Comparison of ENCODE assay signal across 8 cellular contexts in genomic region chr4:75724066-75724866, GRCh38. TPM values are rescaled to one million over a fixed set of nuclear protein-coding genes. Genes with fewer than 3 reads are reported as not detected.
A peak's percentile ranks its signal among the peaks of the same experiment; 100 is the strongest.
DNase-seq lines count a peak whose midpoint lies in the region; ATAC-seq, FAIRE-seq and TF ChIP-seq lines count a peak whose summit lies in the region.

Gene USO1 (plus strand): TSS chr4:75724577. CDS start chr4:75724820, 243 bp downstream.

- H3K4me2 ChIP-seq in mammary epithelial cell (ENCODE audit: insufficient read depth, low read depth, low read length), result peak within 1 kb of the TSS; percentile 97

- H3K36me3 ChIP-seq in WERI-Rb-1, result no peaks in the 10 kb centered on the region
- H3K36me3 ChIP-seq in mammary epithelial cell (ENCODE audit: insufficient read depth, low read length), result no peaks in the 10 kb centered on the region
- no peaks in the 10 kb centered on the region for H3K36me3 ChIP-seq in small intestine (ENCODE audit: control insufficient read depth in 2 of 2, insufficient read depth in 2 of 2, low read length in 2 of 2)

- CTCF ChIA-PET in mammary epithelial cell (lab: Charles Lee; ENCODE audit: low non-redundant PET), result interaction anchor here (0.6 to 0.7 kb wide), 2 partner anchors 70 to 71 kb away, joined by 3 to 4 read pairs; no protein-coding TSS in a partner anchor

- H2AFZ ChIP-seq in mammary epithelial cell (ENCODE audit: low read depth, low read length), result peak within 1 kb of the TSS; percentile 89

- in situ Hi-C loops in mammary epithelial cell (cut with MboI; ENCODE audit: low sequenced_read_pairs in 2 of 2), result loop anchor here in 1 of 2 donors (10.0 kb wide), 1 partner anchor 49 kb away; the partner anchor contains the start of gene G3BP2

- H3K4me3 ChIP-seq in AG09309 (ENCODE audit: control insufficient read depth, low read depth, low read length) (peak within 1 kb of the TSS; percentile 75), WERI-Rb-1 (ENCODE audit: low read depth, low read length) (peak within 1 kb of the TSS; percentile 99), mammary epithelial cell (replicated peaks in 1 of 3; ENCODE audit: insufficient read depth in 1 of 3, low read depth in 2 of 3, low read length in 3 of 3) (peak within 1 kb of the TSS; percentile 87 to 100 (median 93)), small intestine (ENCODE audit: low read depth in 1 of 2, low read length in 2 of 2) (peak within 1 kb of the TSS; percentile 61 to 94)

- peaks cover 67% of the 10 kb centered on the region for H3K79me2 ChIP-seq in mammary epithelial cell (ENCODE audit: insufficient read depth, low read length)

- TF ChIP-seq CTCF in AG09309 (IDR thresholded peaks at IDR 0.05; ENCODE audit: control insufficient read depth, insufficient read depth, low read depth, low read length, missing control alignments), result peak; percentile 82
- TF ChIP-seq CTCF in WERI-Rb-1 (IDR thresholded peaks at IDR 0.05; ENCODE audit: low read depth, low read length), result peak; percentile 74
- peak; percentile 84 to 92 for TF ChIP-seq CTCF in mammary epithelial cell (conservative IDR thresholded peaks at IDR 0.05 in 1 of 2, IDR thresholded peaks at IDR 0.05 in 1 of 2; ENCODE audit: extremely low read depth in 1 of 2, insufficient read depth in 1 of 2, low read depth in 1 of 2, low read length in 2 of 2)

- WGBS in mammary epithelial cell (ENCODE audit: low coverage, missing lambda C conversion rate), result 3% methylated on average over 15 of the region's 48 CpGs
- WGBS in small intestine, 3 donors, result 0% methylated on average over 44 to 48 of the region's 48 CpGs

- BruUV-seq in mammary epithelial cell (replicated peaks; lab: Mats Ljungman, UMichigan), result TSS peak; percentile 55

- H3K9ac ChIP-seq in mammary epithelial cell (ENCODE audit: insufficient read depth, low read length), result peak within 1 kb of the TSS; percentile 95

- intact Hi-C loops in mammary epithelial cell (cut with micrococcal nuclease), result loop anchor here (1.0 to 10.0 kb wide), 4 partner anchors 51 to 209 kb away; partner anchors contain the start of genes G3BP2, RCHY1 and THAP6

- no peaks in the 10 kb centered on the region for H4K20me1 ChIP-seq in mammary epithelial cell (ENCODE audit: insufficient read depth, low read length)

- peak; percentile 36 for FAIRE-seq in small intestine (lab: Jason Lieb, UNC)

- no peaks in the 10 kb centered on the region for H3K9me3 ChIP-seq in WERI-Rb-1 (ENCODE audit: severe bottlenecking)
- H3K9me3 ChIP-seq in mammary epithelial cell (replicated peaks; ENCODE audit: insufficient read depth, low read length), result no peaks in the 10 kb centered on the region
- no peaks in the 10 kb centered on the region for H3K9me3 ChIP-seq in small intestine (ENCODE audit: control insufficient read depth, low read depth)

- H3K4me1 ChIP-seq in mammary epithelial cell (ENCODE audit: insufficient read depth, low read length), result peaks cover 20% of the 10 kb centered on the region
- H3K4me1 ChIP-seq in small intestine (ENCODE audit: control insufficient read depth in 2 of 2, insufficient read depth in 1 of 2, low read depth in 1 of 2, low read length in 1 of 2), result peaks cover 8 to 13% of the 10 kb centered on the region in 2 donors

- H3K27me3 ChIP-seq in WERI-Rb-1 (ENCODE audit: insufficient read depth, low read depth, severe bottlenecking), result no peaks in the 10 kb centered on the region
- no peaks in the 10 kb centered on the region for H3K27me3 ChIP-seq in mammary epithelial cell (ENCODE audit: insufficient read depth, low read length)
- H3K27me3 ChIP-seq in small intestine (ENCODE audit: control insufficient read depth in 2 of 2, insufficient read depth in 2 of 2, low read length in 2 of 2), result no peaks in the 10 kb centered on the region

- ATAC-seq in GM18907 (IDR thresholded peaks at IDR 0.05; ENCODE audit: unreplicated experiment) (peak; percentile 90), HG03159 (IDR thresholded peaks at IDR 0.05; ENCODE audit: unreplicated experiment) (peak; percentile 89)

- DNase-seq in AG09309 (ENCODE audit: low read depth) (peak; percentile 95), NCI-H2227 (lab: John Stamatoyannopoulos, UW; ENCODE audit: unreplicated experiment) (peak; percentile 97), WERI-Rb-1 (peak; percentile 99), mammary epithelial cell (peak; percentile 99), iPS-NIHi11 (ENCODE audit: low spot score) (peak; percentile 94), small intestine (peak; percentile 99)

- H3K27ac ChIP-seq in WERI-Rb-1 (peak within 1 kb of the TSS; percentile 92), mammary epithelial cell (ENCODE audit: insufficient read depth, low read depth, low read length) (peak within 1 kb of the TSS; percentile 90), small intestine (ENCODE audit: low read depth in 1 of 2, low read length in 1 of 2) (peak within 1 kb of the TSS; percentile 99)

- dilution Hi-C loops in mammary epithelial cell (cut with HindIII; ENCODE audit: low sequenced_read_pairs), result loop anchor here (5.0 kb wide), 1 partner anchor 47 kb away; no protein-coding TSS in a partner anchor

RNA-seq across cellular contexts. Expression of gene USO1, which starts in this region (rescaled TPM):
- total RNA-seq in mammary epithelial cell, result 10 to 100 TPM; 72.9 to 80.9 TPM
- polyA plus RNA-seq in mammary epithelial cell (36.7 TPM), small intestine (10 to 100 TPM; 26.5 to 33.1 (median 33.1) TPM)
- polyA minus RNA-seq in mammary epithelial cell, result 40.5 TPM

Comparison
In these comparisons a context has a peak if more than half of its experiments do, and no peak if none do; other contexts are left out.
1. Peak in every context shown above with its lines: DNase-seq, ATAC-seq, H3K4me3 ChIP-seq and H3K27ac ChIP-seq.